21 cellular contexts compared by ENCODE assay signal in the genomic region with DNA sequence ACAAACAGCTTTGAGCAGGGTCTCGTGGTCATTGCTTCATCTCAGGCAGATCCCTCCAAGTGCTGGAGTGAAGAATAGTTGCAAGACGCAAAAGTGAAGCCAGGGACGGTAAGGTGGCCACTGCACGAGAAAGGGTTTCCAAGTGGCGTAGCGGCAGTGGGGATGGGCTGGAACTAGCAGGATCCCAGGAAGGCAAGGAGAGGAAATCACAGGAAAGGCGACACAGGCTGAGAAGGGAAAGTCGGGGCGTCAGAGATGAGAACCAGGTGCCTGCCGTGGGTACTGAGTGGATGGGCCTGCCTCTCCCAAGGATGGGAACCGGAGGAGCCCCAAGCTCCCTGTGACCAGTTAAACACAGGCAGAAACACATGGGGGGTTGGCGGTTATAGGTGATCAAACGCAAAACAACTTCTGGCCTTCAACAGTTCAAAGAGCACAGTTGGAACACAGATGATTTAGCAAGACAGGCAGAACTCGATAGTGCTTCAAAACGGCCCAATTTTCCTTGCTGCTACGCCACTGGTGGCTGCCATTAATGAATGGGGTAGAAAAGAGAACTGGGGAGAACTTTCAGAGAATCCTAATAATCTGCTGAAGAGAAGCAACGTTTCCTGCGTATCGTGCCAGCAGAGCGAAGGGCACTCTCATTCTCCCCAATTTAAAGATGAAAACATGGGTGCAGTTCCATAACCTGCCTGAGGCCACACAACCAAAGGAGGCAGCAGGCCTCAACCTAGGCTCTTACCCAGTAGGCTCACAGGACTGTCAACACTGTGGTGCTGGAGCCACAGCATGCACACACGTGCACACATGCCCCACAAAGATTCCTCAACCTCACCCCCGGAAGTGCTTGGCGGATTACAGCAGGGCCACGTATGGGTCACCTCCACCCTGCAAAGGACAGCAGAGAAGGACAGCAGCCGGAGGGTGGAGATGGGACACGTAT.
DNase-seq lines count a peak whose midpoint lies in the region; ATAC-seq and TF ChIP-seq lines count a peak whose summit lies in the region.
"Had no signal": no experiment of that assay in that cellular context is flagged by ENCODE, and none has a peak within 500 bp of the region (broad histone marks: within the 10 kb centered on the region; RNA-seq: fewer than 3 reads in every experiment).

No MANE protein-coding gene starts in this region.

- peaks cover 64 to 77% of the 10 kb centered on the region in 2 donors for H3K36me3 Mint-ChIP-seq in stimulated activated naive B cell treated with anti-CD40 and anti-IgM and Interleukin-4, amounts not matched to agents 10 μg/mL and 1 μg/mL and 100 μg/mL, for 72 hours
- H3K36me3 Mint-ChIP-seq in activated CD4-positive, alpha-beta T cell treated with anti-CD3 and anti-CD28 coated beads, Interleukin-2, amount 10 ng/mL, durations not matched to agents 7 days and 5 days (ENCODE audit: low read depth): no peaks in the 10 kb centered on the region

- TF ChIP-seq POLR2A in sigmoid colon (IDR thresholded peaks at IDR 0.05): no peak

- no peak overlapping the region for H3K9ac ChIP-seq in SK-N-SH
- peak overlapping the region; percentile 12 for H3K9ac ChIP-seq in iPS-15b (ENCODE audit: low read depth, low read length)

- H3K27me3 ChIP-seq in SK-N-SH (ENCODE audit: insufficient read depth) (no peaks in the 10 kb centered on the region), iPS-15b (ENCODE audit: control insufficient read depth, insufficient read depth, low read length) (no peaks in the 10 kb centered on the region), sigmoid colon (no peaks in the 10 kb centered on the region)
- H3K27me3 ChIP-seq: dorsolateral prefrontal cortex, gastroesophageal sphincter, neutrophil had no signal

- H3K36me3 ChIP-seq in SK-N-SH (replicated peaks in 1 of 2; ENCODE audit: control insufficient read depth in 1 of 2, insufficient read depth in 2 of 2, low read length in 1 of 2) (no peaks in the 10 kb centered on the region), iPS-15b (ENCODE audit: control insufficient read depth, insufficient read depth, low read length) (peaks cover 17% of the 10 kb centered on the region), sigmoid colon (no peaks in the 10 kb centered on the region)
- H3K36me3 ChIP-seq: neutrophil, thoracic aorta had no signal

- CTCF ChIA-PET in SK-N-SH (lab: Yijun Ruan, JAX): interaction anchor here (0.6 to 1.6 kb wide), 5 partner anchors 14 to 134 kb away, joined by 3 to 4 read pairs (median 3); no protein-coding TSS in a partner anchor
- CTCF ChIA-PET in RWPE1 (lab: Yijun Ruan, JAX): no interaction called here
- CTCF ChIA-PET in activated CD4-positive, alpha-beta T cell treated with anti-CD3 and anti-CD28 coated beads, Interleukin-2, amount 10 ng/mL, durations not matched to agents 7 days and 5 days (lab: Charles Lee): interaction anchor here (0.6 kb wide), 1 partner anchor 110 kb away, joined by 3 read pairs; no protein-coding TSS in a partner anchor

- peaks cover 3% of the 10 kb centered on the region; the same call in 1 of the 2 replicates for H3K79me2 ChIP-seq in SK-N-SH (ENCODE audit: insufficient read depth)

- H3K9me3 Mint-ChIP-seq in stimulated activated naive B cell treated with anti-CD40 and anti-IgM and Interleukin-4, amounts not matched to agents 10 μg/mL and 1 μg/mL and 100 μg/mL, for 72 hours: no peaks in the 10 kb centered on the region
- no peaks in the 10 kb centered on the region for H3K9me3 Mint-ChIP-seq in activated CD4-positive, alpha-beta T cell treated with anti-CD3 and anti-CD28 coated beads, Interleukin-2, amount 10 ng/mL, durations not matched to agents 7 days and 5 days
- H3K9me3 Mint-ChIP-seq: activated CD4-positive, alpha-beta memory T cell treated with anti-CD3 and anti-CD28 coated beads, Interleukin-2, amount 10 ng/mL, durations not matched to agents 7 days and 5 days had no signal

- H3K9me3 ChIP-seq in SK-N-SH (no peaks in the 10 kb centered on the region), iPS-15b (ENCODE audit: control insufficient read depth, insufficient read depth, low read length) (no peaks in the 10 kb centered on the region), sigmoid colon (no peaks in the 10 kb centered on the region)
- H3K9me3 ChIP-seq: gastroesophageal sphincter, neutrophil, thoracic aorta had no signal

- peak overlapping the region; percentile 48 for H3K27ac Mint-ChIP-seq in stimulated activated naive B cell treated with anti-CD40 and anti-IgM and Interleukin-4, amounts not matched to agents 10 μg/mL and 1 μg/mL and 100 μg/mL, for 72 hours
- H3K27ac Mint-ChIP-seq in activated CD4-positive, alpha-beta T cell treated with anti-CD3 and anti-CD28 coated beads, Interleukin-2, amount 10 ng/mL, durations not matched to agents 7 days and 5 days: no peak overlapping the region
- H3K27ac Mint-ChIP-seq: activated CD4-positive, alpha-beta memory T cell treated with anti-CD3 and anti-CD28 coated beads, Interleukin-2, amount 10 ng/mL, durations not matched to agents 7 days and 5 days; B cell; T-helper 17 cell had no signal

- peaks cover 23 to 70% of the 10 kb centered on the region in 2 experiments for H3K4me1 ChIP-seq in SK-N-SH (ENCODE audit: control insufficient read depth in 1 of 2, insufficient read depth in 2 of 2, low read depth in 1 of 2, low read length in 1 of 2)
- H3K4me1 ChIP-seq in iPS-15b (ENCODE audit: control insufficient read depth, insufficient read depth, low read length): no peaks in the 10 kb centered on the region
- H3K4me1 ChIP-seq in sigmoid colon: peaks cover 0 to 57% (median 48%) of the 10 kb centered on the region in 4 donors

- H3K27me3 Mint-ChIP-seq in stimulated activated naive B cell treated with anti-CD40 and anti-IgM and Interleukin-4, amounts not matched to agents 10 μg/mL and 1 μg/mL and 100 μg/mL, for 72 hours: no peaks in the 10 kb centered on the region
- no peaks in the 10 kb centered on the region for H3K27me3 Mint-ChIP-seq in activated CD4-positive, alpha-beta T cell treated with anti-CD3 and anti-CD28 coated beads, Interleukin-2, amount 10 ng/mL, durations not matched to agents 7 days and 5 days
- H3K27me3 Mint-ChIP-seq: activated CD4-positive, alpha-beta memory T cell treated with anti-CD3 and anti-CD28 coated beads, Interleukin-2, amount 10 ng/mL, durations not matched to agents 7 days and 5 days; B cell; T-helper 17 cell had no signal

- TF ChIP-seq CTCF in SK-N-SH (IDR thresholded peaks at IDR 0.05) (no peak), RWPE1 (conservative IDR thresholded peaks at IDR 0.05; ENCODE audit: low read depth) (no peak), sigmoid colon (IDR thresholded peaks at IDR 0.05) (no peak)

- peak; percentile 36 for DNase-seq in SK-N-SH
- DNase-seq in RWPE1 (ENCODE audit: low spot score): no peak
- no peak for DNase-seq in stimulated activated naive B cell treated with anti-CD40 and anti-IgM and Interleukin-4, amounts not matched to agents 10 μg/mL and 1 μg/mL and 100 μg/mL, for 72 hours
- DNase-seq in NCI-H1105 (lab: John Stamatoyannopoulos, UW): no peak
- DNase-seq in activated CD4-positive, alpha-beta T cell treated with anti-CD3 and anti-CD28 coated beads, Interleukin-2, amount 10 ng/mL, durations not matched to agents 7 days and 5 days: no peak
- DNase-seq in sigmoid colon: no peak
- DNase-seq: activated CD4-positive, alpha-beta memory T cell treated with anti-CD3 and anti-CD28 coated beads, Interleukin-2, amount 10 ng/mL, durations not matched to agents 7 days and 5 days; dorsolateral prefrontal cortex; erythroblast; NCI-H1694 treated with DMSO at 0.1 percent for 48 hours; NCI-H748 treated with DMSO at 0.1 percent for 48 hours; OCI-M1; SIG-M5; T-helper 17 cell had no signal

- no peak for ATAC-seq in SK-N-SH treated with all-trans-retinoic acid at 6 μM for 48 hours
- ATAC-seq in stimulated activated naive B cell treated with anti-CD40 and anti-IgM and Interleukin-4, amounts not matched to agents 10 μg/mL and 1 μg/mL and 100 μg/mL, for 72 hours (replicated peaks): no peak
- ATAC-seq: gastroesophageal sphincter, T-helper 17 cell had no signal

- H3K4me1 Mint-ChIP-seq in stimulated activated naive B cell treated with anti-CD40 and anti-IgM and Interleukin-4, amounts not matched to agents 10 μg/mL and 1 μg/mL and 100 μg/mL, for 72 hours: peaks cover 4 to 10% of the 10 kb centered on the region in 2 donors
- peaks cover 8% of the 10 kb centered on the region for H3K4me1 Mint-ChIP-seq in activated CD4-positive, alpha-beta T cell treated with anti-CD3 and anti-CD28 coated beads, Interleukin-2, amount 10 ng/mL, durations not matched to agents 7 days and 5 days

- no peak overlapping the region for H2AFZ ChIP-seq in SK-N-SH (ENCODE audit: low read depth)

- H3K4me3 Mint-ChIP-seq in stimulated activated naive B cell treated with anti-CD40 and anti-IgM and Interleukin-4, amounts not matched to agents 10 μg/mL and 1 μg/mL and 100 μg/mL, for 72 hours: no peak overlapping the region
- no peak overlapping the region for H3K4me3 Mint-ChIP-seq in activated CD4-positive, alpha-beta T cell treated with anti-CD3 and anti-CD28 coated beads, Interleukin-2, amount 10 ng/mL, durations not matched to agents 7 days and 5 days
- H3K4me3 Mint-ChIP-seq: activated CD4-positive, alpha-beta memory T cell treated with anti-CD3 and anti-CD28 coated beads, Interleukin-2, amount 10 ng/mL, durations not matched to agents 7 days and 5 days; B cell; T-helper 17 cell had no signal

- H3K9me2 ChIP-seq in SK-N-SH: no peaks in the 10 kb centered on the region

- H3K4me3 ChIP-seq in SK-N-SH (ENCODE audit: low read depth in 2 of 2, low read length in 1 of 2): no peak overlapping the region
- H3K4me3 ChIP-seq in iPS-15b (ENCODE audit: low read depth, low read length): no peak overlapping the region
- H3K4me3 ChIP-seq in sigmoid colon: no peak overlapping the region
- H3K4me3 ChIP-seq: dorsolateral prefrontal cortex, gastroesophageal sphincter, thoracic aorta had no signal

- no peaks in the 10 kb centered on the region for H4K20me1 ChIP-seq in SK-N-SH (ENCODE audit: insufficient read depth)

- no peak for TF ChIP-seq EP300 in SK-N-SH (IDR thresholded peaks at IDR 0.05; ENCODE audit: borderline replicate concordance in 1 of 2, low read depth in 1 of 2, low read length in 1 of 2)
- no peak for TF ChIP-seq EP300 in sigmoid colon (IDR thresholded peaks at IDR 0.05)

- intact Hi-C loops in sigmoid colon (cut with DNase I): loop anchor here (5.0 kb wide), 1 partner anchor 64 kb away; no protein-coding TSS in a partner anchor

- H3F3A ChIP-seq in SK-N-SH (replicated peaks; ENCODE audit: insufficient read depth): peaks cover 13% of the 10 kb centered on the region

- TF ChIP-seq RAD21 in SK-N-SH (IDR thresholded peaks at IDR 0.05; ENCODE audit: low read length): no peak

- H3K27ac ChIP-seq in SK-N-SH (ENCODE audit: low read depth in 2 of 2, low read length in 1 of 2) (peak overlapping the region in 1 of 2 experiments; percentile 70; a peak in 2 of 4 replicates), RWPE1 (peak overlapping the region; percentile 67), sigmoid colon (no peak overlapping the region)
- H3K27ac ChIP-seq: 22Rv1, dorsolateral prefrontal cortex, gastroesophageal sphincter, neutrophil, thoracic aorta had no signal

- POLR2A ChIA-PET in SK-N-SH (lab: Yijun Ruan, JAX) (interaction anchor here (0.6 to 1.0 kb wide), 2 partner anchors 158 to 585 kb away, joined by 3 read pairs; no protein-coding TSS in a partner anchor), RWPE1 (lab: Yijun Ruan, JAX; ENCODE audit: low non-redundant PET) (no interaction called here)
- POLR2A ChIA-PET in activated CD4-positive, alpha-beta T cell treated with anti-CD3 and anti-CD28 coated beads, Interleukin-2, amount 10 ng/mL, durations not matched to agents 7 days and 5 days (lab: Charles Lee): no interaction called here

- 96% methylated on average over 26 of the region's 26 CpGs for WGBS in SK-N-SH (ENCODE audit: low lambda C conversion rate)
- 94 to 95% methylated on average over 26 of the region's 26 CpGs for WGBS in sigmoid colon, 2 donors

- no peak overlapping the region for H3K4me2 ChIP-seq in SK-N-SH
